ENCODE assay signal across 13 cellular contexts in genomic region chr10:60148266-60148840, GRCh38.
A peak's percentile ranks its signal among the peaks of the same experiment; 100 is the strongest.
DNase-seq lines count a peak whose midpoint lies in the region; ATAC-seq and TF ChIP-seq lines count a peak whose summit lies in the region.
"Had no signal": no experiment of that assay in that cellular context is flagged by ENCODE, and none has a peak within 500 bp of the region (broad histone marks: within the 10 kb centered on the region; RNA-seq: fewer than 3 reads in every experiment).

No MANE protein-coding gene starts in this region.

- H3K27me3 Mint-ChIP-seq in glutamatergic neuron (ENCODE audit: unreplicated experiment) = peaks cover 4% of the 10 kb centered on the region
- H3K27me3 Mint-ChIP-seq: activated naive CD8-positive, alpha-beta T cell; stimulated activated naive CD8-positive, alpha-beta T cell treated with anti-CD3 and anti-CD28 coated beads, Interleukin-15, amount 100 ng/mL, for 72 hours had no signal

- H3K27ac ChIP-seq in temporal lobe (ENCODE audit: low read depth, low read length) = peak overlapping the region; percentile 0
- H3K27ac ChIP-seq: skin epidermis, WERI-Rb-1 had no signal

- no peak overlapping the region for H3K4me3 ChIP-seq in HFF-Myc (replicated peaks; ENCODE audit: low read depth, low read length)
- H3K4me3 ChIP-seq: skin epidermis had no signal

- no peak for TF ChIP-seq CTCF in HFF-Myc (IDR thresholded peaks at IDR 0.05; ENCODE audit: low read depth, low read length, missing control alignments)
- no peak for TF ChIP-seq CTCF in glutamatergic neuron (IDR thresholded peaks at IDR 0.05; ENCODE audit: partially characterized antibody, unreplicated experiment)

- H3K27ac Mint-ChIP-seq in glutamatergic neuron (ENCODE audit: unreplicated experiment) = no peak overlapping the region
- H3K27ac Mint-ChIP-seq: activated naive CD8-positive, alpha-beta T cell had no signal

- DNase-seq in HFF-Myc (ENCODE audit: extremely low read depth, low read depth) (peak; percentile 86), astrocyte of the hippocampus (ENCODE audit: low read depth, low spot score) (peak; percentile 87), iris pigment epithelial cell (ENCODE audit: low read depth) (peak; percentile 95), glutamatergic neuron (no peak), occipital lobe (lab: John Stamatoyannopoulos, UW) (no peak)
- DNase-seq: GOT3; stimulated activated naive CD8-positive, alpha-beta T cell treated with anti-CD3 and anti-CD28 coated beads, Interleukin-15, amount 100 ng/mL, for 72 hours; WERI-Rb-1 had no signal

- peaks cover 5% of the 10 kb centered on the region for H3K36me3 Mint-ChIP-seq in glutamatergic neuron (ENCODE audit: unreplicated experiment)
- H3K36me3 Mint-ChIP-seq: activated naive CD8-positive, alpha-beta T cell had no signal

- H3K4me3 Mint-ChIP-seq in glutamatergic neuron (ENCODE audit: unreplicated experiment) = no peak overlapping the region
- H3K4me3 Mint-ChIP-seq: activated naive CD8-positive, alpha-beta T cell; stimulated activated naive CD8-positive, alpha-beta T cell treated with anti-CD3 and anti-CD28 coated beads, Interleukin-15, amount 100 ng/mL, for 72 hours had no signal

- ATAC-seq in HG02571 (IDR thresholded peaks at IDR 0.05; ENCODE audit: unreplicated experiment) (no peak), GM21723 (IDR thresholded peaks at IDR 0.05; ENCODE audit: unreplicated experiment) (no peak)
- ATAC-seq: stimulated activated naive CD8-positive, alpha-beta T cell treated with anti-CD3 and anti-CD28 coated beads, Interleukin-15, amount 100 ng/mL, for 72 hours had no signal

- H3K9me3 Mint-ChIP-seq in glutamatergic neuron (ENCODE audit: unreplicated experiment) = peaks cover 2% of the 10 kb centered on the region

- H3K4me1 Mint-ChIP-seq in glutamatergic neuron (ENCODE audit: low read depth, unreplicated experiment) = no peaks in the 10 kb centered on the region
- H3K4me1 Mint-ChIP-seq: stimulated activated naive CD8-positive, alpha-beta T cell treated with anti-CD3 and anti-CD28 coated beads, Interleukin-15, amount 100 ng/mL, for 72 hours had no signal

Comparison
In these comparisons a context has a peak if more than half of its experiments do, and no peak if none do; other contexts are left out.
1. DNase-seq: peak in HFF-Myc (single experiment), astrocyte of the hippocampus (single experiment) and iris pigment epithelial cell (single experiment); none in glutamatergic neuron (single experiment) and occipital lobe (single experiment).